ENCODE assay signal across 17 cellular contexts in genomic region chr11:78210000-78210608, GRCh38. TPM values are rescaled to one million over a fixed set of nuclear protein-coding genes. Genes with fewer than 3 reads are reported as not detected.
DNase-seq lines count a peak whose midpoint lies in the region; ATAC-seq, FAIRE-seq and TF ChIP-seq lines count a peak whose summit lies in the region.
"Had no signal": no experiment of that assay in that cellular context is flagged by ENCODE, and none has a peak within 500 bp of the region (broad histone marks: within the 10 kb centered on the region; RNA-seq: fewer than 3 reads in every experiment).

No MANE protein-coding gene starts in this region.

- TF ChIP-seq POLR2A in endothelial cell of umbilical vein (IDR thresholded peaks at IDR 0.05; ENCODE audit: low read depth, low read length), result peak; percentile 33
- TF ChIP-seq POLR2A in suprapubic skin (IDR thresholded peaks at IDR 0.05), result no peak

- peaks cover 8% of the 10 kb centered on the region for H3K4me1 ChIP-seq in DND-41 (ENCODE audit: insufficient read depth, low read length)
- H3K4me1 ChIP-seq in endothelial cell of umbilical vein (ENCODE audit: control insufficient read depth, extremely low read depth, insufficient read depth, low read length), result no peaks in the 10 kb centered on the region
- H3K4me1 ChIP-seq in psoas muscle, result peaks cover 8% of the 10 kb centered on the region
- H3K4me1 ChIP-seq in suprapubic skin, result no peaks in the 10 kb centered on the region

- H4K20me1 ChIP-seq in DND-41 (ENCODE audit: insufficient read depth, low read length) (0 out of 2 replicates have a peak, but pooled peaks cover 4% of the 10 kb centered on the region), endothelial cell of umbilical vein (replicated peaks; ENCODE audit: control insufficient read depth, extremely low read depth, insufficient read depth, low read length) (no peaks in the 10 kb centered on the region)

- TF ChIP-seq CTCF in DND-41 (IDR thresholded peaks at IDR 0.05; ENCODE audit: borderline replicate concordance, extremely low read depth, low read length, poor library complexity, severe bottlenecking) (no peak), endothelial cell of umbilical vein (IDR thresholded peaks at IDR 0.05; ENCODE audit: extremely low read depth in 1 of 2, insufficient read depth in 1 of 2, low read depth in 1 of 2, low read length in 2 of 2) (no peak), psoas muscle (IDR thresholded peaks at IDR 0.05) (no peak), suprapubic skin (IDR thresholded peaks at IDR 0.05) (no peak)

- FAIRE-seq in endothelial cell of umbilical vein (lab: Jason Lieb, UNC), result no peak
- FAIRE-seq: A204.1, GM19239 had no signal

- intact Hi-C loops in endothelial cell of umbilical vein (cut with micrococcal nuclease) (loop anchor here (5.0 kb wide), 1 partner anchor 73 kb away; the partner anchor contains the start of gene ALG8), psoas muscle (cut with DNase I) (no loop called here)

- H2AFZ ChIP-seq in DND-41 (ENCODE audit: low read depth, low read length), result no peak overlapping the region
- no peak overlapping the region for H2AFZ ChIP-seq in endothelial cell of umbilical vein (ENCODE audit: low read depth, low read length)

- WGBS in psoas muscle, 3 donors, result 82 to 89% (median 87%) methylated on average over 31 of the region's 31 CpGs
- 90% methylated on average over 30 of the region's 31 CpGs for WGBS in suprapubic skin

- H3K4me1 Mint-ChIP-seq in activated naive CD4-positive, alpha-beta T cell treated with anti-CD3 and anti-CD28 coated beads, Interleukin-2, amount 10 ng/mL, durations not matched to agents 7 days and 5 days, result peaks cover 8% of the 10 kb centered on the region
- H3K4me1 Mint-ChIP-seq in stimulated activated naive B cell treated with anti-CD40 and anti-IgM and Interleukin-4, amounts not matched to agents 10 μg/mL and 1 μg/mL and 100 μg/mL, for 72 hours, result no peaks in the 10 kb centered on the region

- DNase-seq in activated naive CD4-positive, alpha-beta T cell treated with anti-CD3 and anti-CD28 coated beads, Interleukin-2, amount 10 ng/mL, durations not matched to agents 7 days and 5 days, result peak; percentile 13
- DNase-seq in activated naive CD4-positive, alpha-beta T cell (lab: John Stamatoyannopoulos, UW), result no peak
- DNase-seq in DND-41 (peak; percentile 20), endothelial cell of umbilical vein (ENCODE audit: low read depth, low spot score) (no peak), psoas muscle (no peak), suprapubic skin (ENCODE audit: low spot score in 2 of 2) (no peak)
- no peak for DNase-seq in stimulated activated naive B cell treated with anti-CD40 and anti-IgM and Interleukin-4, amounts not matched to agents 10 μg/mL and 1 μg/mL and 100 μg/mL, for 72 hours
- DNase-seq: COR-L47, H9, Karpas-422, MG63, NCI-H1092 treated with DMSO at 0.1 percent for 48 hours, NCI-H2227 treated with DMSO at 0.1 percent for 48 hours, NCI-H524 had no signal

- H3K9me1 ChIP-seq in endothelial cell of umbilical vein (replicated peaks; ENCODE audit: control insufficient read depth, extremely low read depth, insufficient read depth, low read length), result no peaks in the 10 kb centered on the region

- H3K9me3 ChIP-seq in DND-41 (ENCODE audit: insufficient read depth, low read length, severe bottlenecking) (no peaks in the 10 kb centered on the region), endothelial cell of umbilical vein (replicated peaks; ENCODE audit: control insufficient read depth, insufficient read depth, low read length) (no peaks in the 10 kb centered on the region), psoas muscle (no peaks in the 10 kb centered on the region), suprapubic skin (no peaks in the 10 kb centered on the region)
- H3K9me3 ChIP-seq: MG63 had no signal

- ATAC-seq in DND-41 (ENCODE audit: insufficient read depth, low read depth) (peak; percentile 12; the same call in 2 of the 3 replicates), psoas muscle (no peak)
- no peak for ATAC-seq in stimulated activated naive B cell treated with anti-CD40 and anti-IgM and Interleukin-4, amounts not matched to agents 10 μg/mL and 1 μg/mL and 100 μg/mL, for 72 hours (replicated peaks)

- dilution Hi-C loops in endothelial cell of umbilical vein (cut with MboI; ENCODE audit: extremely low pct_ligation_motif_present, low sequenced_read_pairs), result no loop called here

- peaks cover 48% of the 10 kb centered on the region for H3K36me3 ChIP-seq in DND-41 (ENCODE audit: insufficient read depth, low read length)
- peaks cover 4 to 23% of the 10 kb centered on the region in 2 experiments for H3K36me3 ChIP-seq in endothelial cell of umbilical vein (ENCODE audit: control insufficient read depth in 2 of 2, extremely low read depth in 1 of 2, insufficient read depth in 2 of 2, low read length in 2 of 2)
- peaks cover 0 to 35% of the 10 kb centered on the region in 2 donors for H3K36me3 ChIP-seq in psoas muscle (ENCODE audit: insufficient read depth in 1 of 2, low read depth in 1 of 2)
- peaks cover 30% of the 10 kb centered on the region for H3K36me3 ChIP-seq in suprapubic skin
- H3K36me3 ChIP-seq: MG63 had no signal

- H3K4me3 Mint-ChIP-seq in activated naive CD4-positive, alpha-beta T cell treated with anti-CD3 and anti-CD28 coated beads, Interleukin-2, amount 10 ng/mL, durations not matched to agents 7 days and 5 days, result no peak overlapping the region
- no peak overlapping the region for H3K4me3 Mint-ChIP-seq in stimulated activated naive B cell treated with anti-CD40 and anti-IgM and Interleukin-4, amounts not matched to agents 10 μg/mL and 1 μg/mL and 100 μg/mL, for 72 hours
- H3K4me3 Mint-ChIP-seq: H9 had no signal

- no peak for TF ChIP-seq EP300 in suprapubic skin (IDR thresholded peaks at IDR 0.05)

- H3K9me3 Mint-ChIP-seq in activated naive CD4-positive, alpha-beta T cell treated with anti-CD3 and anti-CD28 coated beads, Interleukin-2, amount 10 ng/mL, durations not matched to agents 7 days and 5 days, result no peaks in the 10 kb centered on the region
- no peaks in the 10 kb centered on the region for H3K9me3 Mint-ChIP-seq in stimulated activated naive B cell treated with anti-CD40 and anti-IgM and Interleukin-4, amounts not matched to agents 10 μg/mL and 1 μg/mL and 100 μg/mL, for 72 hours
- H3K9me3 Mint-ChIP-seq: H9 had no signal

- CTCF ChIA-PET in activated naive CD4-positive, alpha-beta T cell treated with anti-CD3 and anti-CD28 coated beads, Interleukin-2, amount 10 ng/mL, durations not matched to agents 7 days and 5 days (lab: Charles Lee), result no interaction called here
- CTCF ChIA-PET in endothelial cell of umbilical vein (lab: Charles Lee), result no interaction called here

- H3K4me3 ChIP-seq in DND-41 (ENCODE audit: low read depth in 1 of 2, low read length in 2 of 2), result no peak overlapping the region
- no peak overlapping the region for H3K4me3 ChIP-seq in endothelial cell of umbilical vein (replicated peaks in 1 of 3; ENCODE audit: insufficient read depth in 1 of 3, low read depth in 1 of 3, low read length in 3 of 3)
- no peak overlapping the region for H3K4me3 ChIP-seq in psoas muscle
- H3K4me3 ChIP-seq in suprapubic skin, result no peak overlapping the region
- H3K4me3 ChIP-seq: MG63 had no signal

- H3K36me3 Mint-ChIP-seq in activated naive CD4-positive, alpha-beta T cell treated with anti-CD3 and anti-CD28 coated beads, Interleukin-2, amount 10 ng/mL, durations not matched to agents 7 days and 5 days, result peaks cover 59% of the 10 kb centered on the region
- H3K36me3 Mint-ChIP-seq in stimulated activated naive B cell treated with anti-CD40 and anti-IgM and Interleukin-4, amounts not matched to agents 10 μg/mL and 1 μg/mL and 100 μg/mL, for 72 hours, result peaks cover 26 to 58% of the 10 kb centered on the region in 2 donors

- POLR2A ChIA-PET in endothelial cell of umbilical vein (lab: Charles Lee), result no interaction called here

- H3K79me2 ChIP-seq in DND-41 (ENCODE audit: insufficient read depth, low read length) (no peaks in the 10 kb centered on the region), endothelial cell of umbilical vein (ENCODE audit: control insufficient read depth, insufficient read depth, low read length) (no peaks in the 10 kb centered on the region)

- no peak overlapping the region for H3K27ac ChIP-seq in DND-41 (ENCODE audit: low read length)
- H3K27ac ChIP-seq in endothelial cell of umbilical vein (ENCODE audit: insufficient read depth, low read depth, low read length), result no peak overlapping the region
- no peak overlapping the region for H3K27ac ChIP-seq in psoas muscle
- no peak overlapping the region for H3K27ac ChIP-seq in suprapubic skin
- H3K27ac ChIP-seq: C4-2B had no signal

- no TSS peak for BruUV-seq in endothelial cell of umbilical vein (replicated peaks; lab: Mats Ljungman, UMichigan)

- H3K27ac Mint-ChIP-seq in activated naive CD4-positive, alpha-beta T cell treated with anti-CD3 and anti-CD28 coated beads, Interleukin-2, amount 10 ng/mL, durations not matched to agents 7 days and 5 days, result peak overlapping the region; percentile 60
- peak overlapping the region; percentile 48 for H3K27ac Mint-ChIP-seq in stimulated activated naive B cell treated with anti-CD40 and anti-IgM and Interleukin-4, amounts not matched to agents 10 μg/mL and 1 μg/mL and 100 μg/mL, for 72 hours
- H3K27ac Mint-ChIP-seq: H9 had no signal

- H3K27me3 Mint-ChIP-seq in activated naive CD4-positive, alpha-beta T cell treated with anti-CD3 and anti-CD28 coated beads, Interleukin-2, amount 10 ng/mL, durations not matched to agents 7 days and 5 days, result no peaks in the 10 kb centered on the region
- H3K27me3 Mint-ChIP-seq in stimulated activated naive B cell treated with anti-CD40 and anti-IgM and Interleukin-4, amounts not matched to agents 10 μg/mL and 1 μg/mL and 100 μg/mL, for 72 hours, result no peaks in the 10 kb centered on the region

- H3K9ac ChIP-seq in DND-41 (ENCODE audit: low read depth, low read length), result no peak overlapping the region
- no peak overlapping the region for H3K9ac ChIP-seq in endothelial cell of umbilical vein (replicated peaks; ENCODE audit: extremely low read depth, insufficient read depth, low read length)

- H3K4me2 ChIP-seq in DND-41 (ENCODE audit: insufficient read depth, low read length), result no peak overlapping the region
- H3K4me2 ChIP-seq in endothelial cell of umbilical vein (ENCODE audit: insufficient read depth, low read length), result no peak overlapping the region

- no peaks in the 10 kb centered on the region for H3K27me3 ChIP-seq in DND-41 (ENCODE audit: insufficient read depth, low read length, poor library complexity)
- no peaks in the 10 kb centered on the region for H3K27me3 ChIP-seq in endothelial cell of umbilical vein (ENCODE audit: control insufficient read depth in 2 of 2, insufficient read depth in 2 of 2, low read length in 2 of 2)
- no peaks in the 10 kb centered on the region for H3K27me3 ChIP-seq in psoas muscle (ENCODE audit: insufficient read depth in 3 of 3, low read length in 2 of 3)
- H3K27me3 ChIP-seq in suprapubic skin, result no peaks in the 10 kb centered on the region
- H3K27me3 ChIP-seq: MG63 had no signal

RNA-seq across cellular contexts. Expression of gene USP35, which starts 21.4 kb away (rescaled TPM):
- 10.3 and 12.4 TPM in 2 replicates for total RNA-seq in endothelial cell of umbilical vein
- polyA plus RNA-seq in endothelial cell of umbilical vein, result 8.9 and 9.1 TPM in 2 replicates
- polyA plus RNA-seq in endothelial cell of umbilical vein (2011; cell fraction: cytosol; rRNA removed), result 4.4 and 6.4 TPM in 2 replicates
- 44.1 and 44.9 TPM in 2 replicates for polyA plus RNA-seq in endothelial cell of umbilical vein (2011; cell fraction: nucleus; rRNA removed)
- polyA plus RNA-seq in endothelial cell of umbilical vein (2012), result 7.5 and 11.9 TPM in 2 replicates
- 9.9 and 12.7 TPM in 2 replicates for polyA minus RNA-seq in endothelial cell of umbilical vein
- polyA minus RNA-seq in endothelial cell of umbilical vein (2011; cell fraction: cytosol; rRNA and poly(A)+ RNA removed), result 1.8 TPM
- 14.0 and 14.3 TPM in 2 replicates for polyA minus RNA-seq in endothelial cell of umbilical vein (2011; cell fraction: nucleus; rRNA and poly(A)+ RNA removed)
- 1 to 10 TPM; 2.0 to 4.4 (median 3.5) TPM for total RNA-seq in psoas muscle
- polyA plus RNA-seq in psoas muscle, result 1 to 10 TPM; 1.3 to 7.1 (median 2.2) TPM
- 1 to 10 TPM; 2.3 to 9.6 (median 5.6) TPM for total RNA-seq in suprapubic skin

RNA-seq across cellular contexts. Expression of gene KCTD21, which starts 21.7 kb away (rescaled TPM):
- 8.5 and 9.5 TPM in 2 replicates for total RNA-seq in endothelial cell of umbilical vein
- 11.9 and 16.0 TPM in 2 replicates for polyA plus RNA-seq in endothelial cell of umbilical vein
- polyA plus RNA-seq in endothelial cell of umbilical vein (2011; cell fraction: cytosol; rRNA removed), result 12.0 and 13.0 TPM in 2 replicates
- polyA plus RNA-seq in endothelial cell of umbilical vein (2011; cell fraction: nucleus; rRNA removed), result 7.3 and 8.5 TPM in 2 replicates
- 9.8 and 10.6 TPM in 2 replicates for polyA plus RNA-seq in endothelial cell of umbilical vein (2012)
- 32.9 and 37.1 TPM in 2 replicates for polyA minus RNA-seq in endothelial cell of umbilical vein
- 1.1 TPM for polyA minus RNA-seq in endothelial cell of umbilical vein (2011; cell fraction: cytosol; rRNA and poly(A)+ RNA removed)
- 5.8 and 6.3 TPM in 2 replicates for polyA minus RNA-seq in endothelial cell of umbilical vein (2011; cell fraction: nucleus; rRNA and poly(A)+ RNA removed)
- total RNA-seq in psoas muscle, result 1 to 10 TPM; 4.7 to 7.0 (median 5.8) TPM
- 10 to 100 TPM in 1 of 3 donors, 1 to 10 TPM in 2; 4.8 to 10.3 (median 5.0) TPM for polyA plus RNA-seq in psoas muscle
- 10 to 100 TPM in 1 of 4 donors, 1 to 10 TPM in 3; 3.6 to 11.1 (median 4.3) TPM for total RNA-seq in suprapubic skin

Comparison
In these comparisons a context has a peak if more than half of its experiments do, and no peak if none do; other contexts are left out.
1. DNase-seq: peak in activated naive CD4-positive, alpha-beta T cell treated with anti-CD3 and anti-CD28 coated beads, Interleukin-2, amount 10 ng/mL, durations not matched to agents 7 days and 5 days (single experiment) and DND-41 (single experiment); none in activated naive CD4-positive, alpha-beta T cell (0 of 4), endothelial cell of umbilical vein (single experiment), stimulated activated naive B cell treated with anti-CD40 and anti-IgM and Interleukin-4, amounts not matched to agents 10 μg/mL and 1 μg/mL and 100 μg/mL, for 72 hours (single experiment), psoas muscle (0 of 2) and suprapubic skin (0 of 2).